ENCODE assay signal across 8 cellular contexts in the genomic region with DNA sequence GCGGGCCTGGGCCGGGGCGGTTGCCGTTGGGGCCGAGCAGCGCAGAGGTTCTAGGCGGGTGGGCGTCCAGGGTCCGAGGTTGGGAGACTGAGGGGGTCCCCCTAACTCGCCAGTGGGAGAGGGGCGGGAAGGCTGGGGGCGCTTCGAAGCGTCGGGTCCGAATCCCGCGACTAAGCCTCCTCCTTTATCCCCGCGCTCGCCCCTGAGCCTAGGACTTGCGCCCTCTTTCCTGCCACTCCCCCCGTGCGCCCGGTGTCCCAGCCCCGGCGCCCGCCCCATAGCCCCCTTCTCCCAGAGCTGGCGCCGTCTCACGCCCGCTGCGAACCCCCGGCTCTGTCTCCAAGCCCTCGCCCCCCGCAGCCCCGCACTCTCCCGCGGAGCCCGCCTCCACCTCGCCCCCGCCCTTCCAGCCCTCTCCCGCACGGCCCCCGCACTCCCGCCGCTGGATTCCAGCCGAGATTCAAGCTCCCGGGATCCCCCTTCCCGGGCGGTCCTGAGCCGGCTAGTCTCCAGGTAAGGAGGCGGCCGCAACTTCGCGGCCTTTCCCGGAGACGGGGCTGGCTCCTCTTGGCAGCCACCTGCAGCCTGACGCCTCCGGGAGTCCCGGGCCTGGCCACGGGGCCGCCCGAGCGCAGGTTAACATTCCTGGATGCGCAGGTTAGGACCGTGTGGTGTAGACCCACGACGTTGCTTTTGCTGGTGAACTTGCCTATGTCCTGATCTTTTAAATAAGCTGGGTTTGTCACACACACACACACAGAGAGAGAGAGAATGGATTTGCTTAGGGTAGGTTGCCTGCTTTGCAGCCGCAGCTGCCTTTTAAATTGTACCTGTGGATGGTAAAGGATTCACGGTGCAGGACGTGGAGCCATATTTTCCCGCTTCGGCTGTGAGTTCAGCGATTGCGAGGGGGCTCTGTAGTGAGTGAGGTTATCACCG. TPM values are rescaled to one million over a fixed set of nuclear protein-coding genes. Genes with fewer than 3 reads are reported as not detected.
DNase-seq lines count a peak whose midpoint lies in the region; ATAC-seq and TF ChIP-seq lines count a peak whose summit lies in the region.

No MANE protein-coding gene starts in this region.

- no peak overlapping the region for H3K27ac Mint-ChIP-seq in osteocyte (ENCODE audit: unreplicated experiment)

- H3K27me3 Mint-ChIP-seq in osteocyte (ENCODE audit: unreplicated experiment) = no peaks in the 10 kb centered on the region

- POLR2A ChIA-PET in GM10248 (lab: Yijun Ruan, JAX) = interaction anchor here (0.6 kb wide), 1 partner anchor 40 kb away, joined by 3 read pairs; no protein-coding TSS in a partner anchor

- TF ChIP-seq POLR2A in NB4 (IDR thresholded peaks at IDR 0.05; ENCODE audit: extremely low read depth, insufficient read length) = no peak

- H3K4me3 ChIP-seq in NB4 (ENCODE audit: low read depth, low read length) = peak overlapping the region; percentile 54

- CTCF ChIA-PET in GM10248 (lab: Yijun Ruan, JAX) = interaction anchor here (0.7 to 6.9 kb wide), 46 partner anchors 9 to 340 kb away, joined by 3 to 57 read pairs (median 5); a partner anchor contains a TSS

- H3K4me3 Mint-ChIP-seq in osteocyte (ENCODE audit: unreplicated experiment) = peak overlapping the region; percentile 65

- ATAC-seq in GM18909 (IDR thresholded peaks at IDR 0.05; ENCODE audit: poor library complexity, unreplicated experiment) = peak; percentile 1

- peaks cover 36% of the 10 kb centered on the region for H3K4me1 Mint-ChIP-seq in osteocyte (ENCODE audit: unreplicated experiment)

- H3K9me3 Mint-ChIP-seq in osteocyte (ENCODE audit: unreplicated experiment) = no peaks in the 10 kb centered on the region

- H3K36me3 Mint-ChIP-seq in osteocyte (ENCODE audit: unreplicated experiment) = peaks cover 3% of the 10 kb centered on the region

- no peak for TF ChIP-seq CTCF in NB4 (IDR thresholded peaks at IDR 0.05; ENCODE audit: low read depth, low read length)
- no peak for TF ChIP-seq CTCF in osteocyte (IDR thresholded peaks at IDR 0.05)
- no peak for TF ChIP-seq CTCF in GM10248 (IDR thresholded peaks at IDR 0.05; ENCODE audit: control extremely low read depth, extremely low read depth, low read depth, missing control alignments)

- DNase-seq in AG08396 (ENCODE audit: low spot score) (peak; percentile 27), NB4 (ENCODE audit: low read depth) (peak; percentile 28), glomerular visceral epithelial cell (ENCODE audit: extremely low spot score) (peak; percentile 37), osteocyte (ENCODE audit: extremely low spot score, unreplicated experiment) (peak; percentile 84), GM10248 (ENCODE audit: extremely low spot score) (no peak), A172 (ENCODE audit: low spot score) (no peak)
- peak; percentile 15 for DNase-seq in activated effector memory CD4-positive, alpha-beta T cell treated with Interleukin-2 at 50 U/mL for 16 hours

RNA-seq across cellular contexts. Expression of a gene that starts 0.6 kb away (rescaled TPM):
- total RNA-seq in osteocyte = 21.2 and 21.9 TPM in 2 replicates
- 5.6 TPM in 2 replicates for total RNA-seq in A172 (2014; rRNA removed; shearing (Covaris generic))

Comparison
In these comparisons a context has a peak if more than half of its experiments do, and no peak if none do; other contexts are left out.
1. DNase-seq: peak in AG08396 (single experiment), NB4 (single experiment), activated effector memory CD4-positive, alpha-beta T cell treated with Interleukin-2 at 50 U/mL for 16 hours (single experiment), glomerular visceral epithelial cell (single experiment) and osteocyte (single experiment); none in GM10248 (single experiment) and A172 (single experiment).